ENCODE assay signal across 8 cellular contexts in the genomic region with DNA sequence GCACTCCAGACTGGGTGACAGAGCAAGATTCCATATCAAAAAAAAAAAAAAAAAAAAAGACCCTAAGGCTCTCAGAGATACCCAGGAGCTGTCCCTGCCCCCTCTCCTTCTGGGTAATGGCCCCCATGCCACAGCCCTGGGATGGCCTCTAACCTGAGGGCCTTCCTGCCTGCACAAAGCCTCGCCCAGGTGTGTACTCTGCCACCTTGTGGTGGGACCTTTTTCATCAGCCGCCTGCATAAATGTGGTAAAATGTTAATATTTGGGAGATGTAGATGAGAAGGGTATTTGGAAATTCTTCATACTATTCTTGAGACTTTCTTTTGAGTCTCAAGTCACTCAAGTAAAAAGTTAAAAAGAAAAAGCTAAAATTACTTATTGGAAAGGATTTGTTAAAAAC. TPM values are rescaled to one million over a fixed set of nuclear protein-coding genes. Genes with fewer than 3 reads are reported as not detected.
DNase-seq lines count a peak whose midpoint lies in the region; ATAC-seq and TF ChIP-seq lines count a peak whose summit lies in the region.

No MANE protein-coding gene starts in this region.

- peak overlapping the region; percentile 85 for H3K27ac Mint-ChIP-seq in CD8-positive, alpha-beta T cell
- H3K27ac Mint-ChIP-seq in HFFc6 = no peak overlapping the region
- H3K27ac Mint-ChIP-seq in activated CD4-positive, alpha-beta T cell treated with anti-CD3 and anti-CD28 coated beads, Interleukin-2, amount 10 ng/mL, durations not matched to agents 24 days and 14 days = no peak overlapping the region

- H3K36me3 ChIP-seq in CD8-positive, alpha-beta T cell (ENCODE audit: insufficient read depth, low read length) = no peaks in the 10 kb centered on the region
- H3K36me3 ChIP-seq in suprapubic skin = no peaks in the 10 kb centered on the region
- no peaks in the 10 kb centered on the region for H3K36me3 ChIP-seq in sigmoid colon

- TF ChIP-seq POLR2A in suprapubic skin (IDR thresholded peaks at IDR 0.05) = no peak
- TF ChIP-seq POLR2A in sigmoid colon (IDR thresholded peaks at IDR 0.05) = no peak

- WGBS in suprapubic skin = 57% methylated on average over 2 of the region's 2 CpGs
- 24 to 38% methylated on average over 2 of the region's 2 CpGs for WGBS in sigmoid colon, 2 donors

- no peak overlapping the region for H3K27ac ChIP-seq in CD8-positive, alpha-beta T cell (ENCODE audit: low read depth, low read length)
- H3K27ac ChIP-seq in suprapubic skin (no peak overlapping the region), sigmoid colon (no peak overlapping the region)

- intact Hi-C loops in CD8-positive, alpha-beta T cell (cut with DNase I, micrococcal nuclease) = loop anchor here in 1 of 2 experiments (5.0 kb wide), 1 partner anchor 335 kb away; no protein-coding TSS in a partner anchor
- intact Hi-C loops in activated CD4-positive, alpha-beta T cell treated with anti-CD3 and anti-CD28 coated beads, Interleukin-2, amount 10 ng/mL, durations not matched to agents 24 days and 14 days (cut with micrococcal nuclease) = no loop called here
- intact Hi-C loops in sigmoid colon (cut with DNase I) = no loop called here

- H3K9me3 ChIP-seq in CD8-positive, alpha-beta T cell (ENCODE audit: low read length) = no peaks in the 10 kb centered on the region
- H3K9me3 ChIP-seq in suprapubic skin = no peaks in the 10 kb centered on the region
- H3K9me3 ChIP-seq in sigmoid colon = no peaks in the 10 kb centered on the region

- H3K27me3 ChIP-seq in CD8-positive, alpha-beta T cell (ENCODE audit: insufficient read depth, low read length) = no peaks in the 10 kb centered on the region
- H3K27me3 ChIP-seq in suprapubic skin (no peaks in the 10 kb centered on the region), sigmoid colon (no peaks in the 10 kb centered on the region)

- peak; percentile 44 for TF ChIP-seq CTCF in CD8-positive, alpha-beta T cell (IDR thresholded peaks at IDR 0.05)
- peak; percentile 71 for TF ChIP-seq CTCF in HFFc6 (IDR thresholded peaks at IDR 0.05)
- peak; percentile 44 for TF ChIP-seq CTCF in fibroblast of mammary gland (conservative IDR thresholded peaks at IDR 0.05; ENCODE audit: control insufficient read depth, insufficient read depth, low read depth, low read length)
- no peak for TF ChIP-seq CTCF in suprapubic skin (IDR thresholded peaks at IDR 0.05)
- TF ChIP-seq CTCF in sigmoid colon (IDR thresholded peaks at IDR 0.05) = no peak

- POLR2A ChIA-PET in CD8-positive, alpha-beta T cell (lab: Charles Lee) = interaction anchor here (1.2 kb wide), 1 partner anchor 9 kb away, joined by 3 read pairs; no protein-coding TSS in a partner anchor

- H3K27me3 Mint-ChIP-seq in CD8-positive, alpha-beta T cell (ENCODE audit: low read depth) = no peaks in the 10 kb centered on the region
- peaks cover 3% of the 10 kb centered on the region for H3K27me3 Mint-ChIP-seq in HFFc6 (ENCODE audit: insufficient read depth)
- no peaks in the 10 kb centered on the region for H3K27me3 Mint-ChIP-seq in activated CD4-positive, alpha-beta T cell treated with anti-CD3 and anti-CD28 coated beads, Interleukin-2, amount 10 ng/mL, durations not matched to agents 24 days and 14 days

- DNase-seq in CD8-positive, alpha-beta T cell = peak in 4 of 7 experiments; percentile 52 to 66 (median 55)
- DNase-seq in HFFc6 (no peak), fibroblast of mammary gland (ENCODE audit: low read depth) (peak; percentile 7), suprapubic skin (ENCODE audit: low spot score in 2 of 2) (no peak), sigmoid colon (no peak)
- peak; percentile 84 for DNase-seq in activated CD4-positive, alpha-beta T cell treated with anti-CD3 and anti-CD28 coated beads, Interleukin-2, amount 10 ng/mL, durations not matched to agents 24 days and 14 days
- DNase-seq in stimulated activated CD8-positive, alpha-beta memory T cell treated with anti-CD3 and anti-CD28 coated beads, Interleukin-4, amount 100 ng/mL, for 48 hours = peak; percentile 61

- H3K4me1 ChIP-seq in CD8-positive, alpha-beta T cell (ENCODE audit: insufficient read depth, low read length) = peaks cover 23% of the 10 kb centered on the region
- H3K4me1 ChIP-seq in suprapubic skin (peaks cover 14% of the 10 kb centered on the region), sigmoid colon (peaks cover 0 to 11% (median 9%) of the 10 kb centered on the region in 4 donors)

- no peak for TF ChIP-seq EP300 in suprapubic skin (IDR thresholded peaks at IDR 0.05)
- no peak for TF ChIP-seq EP300 in sigmoid colon (IDR thresholded peaks at IDR 0.05)

- no peak for ATAC-seq in CD8-positive, alpha-beta T cell
- no peak for ATAC-seq in HG02642 (IDR thresholded peaks at IDR 0.05; ENCODE audit: poor library complexity, unreplicated experiment)

- H3K4me3 ChIP-seq in CD8-positive, alpha-beta T cell (ENCODE audit: low read depth, low read length) = no peak overlapping the region
- no peak overlapping the region for H3K4me3 ChIP-seq in fibroblast of mammary gland (ENCODE audit: control insufficient read depth, low read depth, low read length)
- no peak overlapping the region for H3K4me3 ChIP-seq in suprapubic skin
- H3K4me3 ChIP-seq in sigmoid colon = no peak overlapping the region

- H3K4me3 Mint-ChIP-seq in CD8-positive, alpha-beta T cell = no peak overlapping the region
- H3K4me3 Mint-ChIP-seq in HFFc6 = no peak overlapping the region
- H3K4me3 Mint-ChIP-seq in activated CD4-positive, alpha-beta T cell treated with anti-CD3 and anti-CD28 coated beads, Interleukin-2, amount 10 ng/mL, durations not matched to agents 24 days and 14 days = no peak overlapping the region

- H3K4me1 Mint-ChIP-seq in CD8-positive, alpha-beta T cell (ENCODE audit: low read depth) = peaks cover 32% of the 10 kb centered on the region
- peaks cover 13% of the 10 kb centered on the region for H3K4me1 Mint-ChIP-seq in HFFc6 (ENCODE audit: low read depth)
- H3K4me1 Mint-ChIP-seq in activated CD4-positive, alpha-beta T cell treated with anti-CD3 and anti-CD28 coated beads, Interleukin-2, amount 10 ng/mL, durations not matched to agents 24 days and 14 days = peaks cover 13% of the 10 kb centered on the region

- H3K9me3 Mint-ChIP-seq in CD8-positive, alpha-beta T cell = no peaks in the 10 kb centered on the region
- H3K9me3 Mint-ChIP-seq in HFFc6 = no peaks in the 10 kb centered on the region
- no peaks in the 10 kb centered on the region for H3K9me3 Mint-ChIP-seq in activated CD4-positive, alpha-beta T cell treated with anti-CD3 and anti-CD28 coated beads, Interleukin-2, amount 10 ng/mL, durations not matched to agents 24 days and 14 days

- CTCF ChIA-PET in CD8-positive, alpha-beta T cell (lab: Charles Lee) = interaction anchor here (0.6 to 2.0 kb wide), 11 partner anchors 10 to 333 kb away, joined by 3 to 9 read pairs (median 5); partner anchors contain the start of gene RNF216

- H3K36me3 Mint-ChIP-seq in CD8-positive, alpha-beta T cell = peaks cover 17% of the 10 kb centered on the region
- H3K36me3 Mint-ChIP-seq in HFFc6 (ENCODE audit: low read depth) = no peaks in the 10 kb centered on the region
- peaks cover 3% of the 10 kb centered on the region for H3K36me3 Mint-ChIP-seq in activated CD4-positive, alpha-beta T cell treated with anti-CD3 and anti-CD28 coated beads, Interleukin-2, amount 10 ng/mL, durations not matched to agents 24 days and 14 days (ENCODE audit: low read depth)

RNA-seq across cellular contexts. Expression of gene RNF216, which starts 46.3 kb away (rescaled TPM):
- 10 to 100 TPM; 93.9 to 98.4 TPM for total RNA-seq in CD8-positive, alpha-beta T cell
- 10 to 100 TPM; 30.5 to 34.5 (median 32.2) TPM for total RNA-seq in HFFc6 (2021; fragmentation: NEBNext Ultra II Directional; extraction: Animal tissue kit (Norgen Biotek cat#: 25700))
- 41.0 and 41.1 TPM in 2 replicates for total RNA-seq in activated CD4-positive, alpha-beta T cell treated with anti-CD3 and anti-CD28 coated beads, Interleukin-2, amount 10 ng/mL, durations not matched to agents 24 days and 14 days
- 10 to 100 TPM; 26.9 to 45.1 (median 34.1) TPM for total RNA-seq in suprapubic skin
- total RNA-seq in sigmoid colon = 10 to 100 TPM; 32.1 to 47.6 (median 39.9) TPM
- 10 to 100 TPM in 1 of 3 donors, 1 to 10 TPM in 2; 4.8 to 14.7 (median 6.0) TPM for polyA plus RNA-seq in sigmoid colon

RNA-seq across cellular contexts. Expression of gene OCM, which starts 52.8 kb away (rescaled TPM):
- total RNA-seq in CD8-positive, alpha-beta T cell = 1 to 10 TPM; 1.5 to 1.8 TPM
- total RNA-seq in HFFc6 (2021; fragmentation: NEBNext Ultra II Directional; extraction: Animal tissue kit (Norgen Biotek cat#: 25700)) = not detected
- total RNA-seq in activated CD4-positive, alpha-beta T cell treated with anti-CD3 and anti-CD28 coated beads, Interleukin-2, amount 10 ng/mL, durations not matched to agents 24 days and 14 days = not detected in 2 replicates
- total RNA-seq in suprapubic skin (not detected), sigmoid colon (not detected)
- polyA plus RNA-seq in sigmoid colon = under 1 TPM in 1 of 3 donors, not detected in 2; 0.28 TPM

Comparison
In these comparisons a context has a peak if more than half of its experiments do, and no peak if none do; other contexts are left out.
1. DNase-seq: peak in CD8-positive, alpha-beta T cell (4 of 7), activated CD4-positive, alpha-beta T cell treated with anti-CD3 and anti-CD28 coated beads, Interleukin-2, amount 10 ng/mL, durations not matched to agents 24 days and 14 days (single experiment), fibroblast of mammary gland (single experiment) and stimulated activated CD8-positive, alpha-beta memory T cell treated with anti-CD3 and anti-CD28 coated beads, Interleukin-4, amount 100 ng/mL, for 48 hours (single experiment); none in HFFc6 (single experiment), suprapubic skin (0 of 2) and sigmoid colon (single experiment).
2. CTCF ChIP-seq: peak in CD8-positive, alpha-beta T cell (single experiment), HFFc6 (single experiment) and fibroblast of mammary gland (single experiment); none in suprapubic skin (0 of 2) and sigmoid colon (0 of 4).